ENCODE assay signal across 8 cellular contexts in the genomic region with DNA sequence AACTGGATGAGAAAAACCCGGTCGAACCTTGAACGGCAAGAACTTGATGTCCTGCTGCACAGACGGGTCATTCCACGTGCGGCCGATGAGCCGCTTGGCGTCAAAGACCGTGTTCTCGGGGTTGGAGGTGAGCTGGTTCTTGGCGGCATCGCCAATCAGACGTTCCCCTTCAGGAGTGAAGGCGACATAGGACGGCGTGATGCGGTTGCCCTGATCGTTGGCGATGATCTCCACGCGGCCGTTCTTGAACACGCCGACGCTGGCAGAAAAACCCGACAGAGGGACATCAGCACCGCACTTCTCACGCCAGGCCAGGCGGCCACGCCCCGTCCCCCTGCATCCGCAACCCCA. TPM values are rescaled to one million over a fixed set of nuclear protein-coding genes. Genes with fewer than 3 reads are reported as not detected.
DNase-seq lines count a peak whose midpoint lies in the region; ATAC-seq lines count a peak whose summit lies in the region.

No MANE protein-coding gene starts in this region.

- H3K36me3 Mint-ChIP-seq in CD8-positive, alpha-beta memory T cell: peaks cover 19 to 65% (median 20%) of the 10 kb centered on the region in 3 donors
- H3K36me3 Mint-ChIP-seq in activated naive CD8-positive, alpha-beta T cell treated with anti-CD3 and anti-CD28 coated beads, Interleukin-2, amount 50 U/mL, for 24 hours (ENCODE audit: low read depth): peaks cover 63% of the 10 kb centered on the region

- peak overlapping the region; percentile 99 for H3K27ac ChIP-seq in CD8-positive, alpha-beta memory T cell (ENCODE audit: low read depth, low read length)

- DNase-seq in CD8-positive, alpha-beta memory T cell: peak in 1 of 5 donors; percentile 22
- peak; percentile 55 for DNase-seq in NAMALWA (ENCODE audit: low spot score)
- DNase-seq in activated naive CD8-positive, alpha-beta T cell treated with anti-CD3 and anti-CD28 coated beads, Interleukin-2, amount 50 U/mL, for 24 hours: no peak
- DNase-seq in stimulated activated CD4-positive, alpha-beta T cell treated with anti-CD3 and anti-CD28 coated beads, Interleukin-2, amount 100 ng/mL, for 24 hours: peak; percentile 53 to 55
- no peak for DNase-seq in MV-4-11 (lab: John Stamatoyannopoulos, UW)
- no peak for DNase-seq in epidermal melanocyte (ENCODE audit: insufficient read length, low spot score)

- CTCF ChIA-PET in CD8-positive, alpha-beta memory T cell (lab: Charles Lee): interaction anchor here (1.0 to 2.3 kb wide), 5 partner anchors 13 to 52 kb away, joined by 3 to 18 read pairs (median 4); partner anchors contain the start of gene GAPVD1

- H3K9me3 ChIP-seq in CD8-positive, alpha-beta memory T cell (ENCODE audit: low read length): no peaks in the 10 kb centered on the region
- no peaks in the 10 kb centered on the region for H3K9me3 ChIP-seq in iPS-18c (ENCODE audit: control insufficient read depth, insufficient read depth, low read length)

- H3K4me1 ChIP-seq in CD8-positive, alpha-beta memory T cell (ENCODE audit: insufficient read depth, low read length): peaks cover 57% of the 10 kb centered on the region

- ATAC-seq in GM21515 (IDR thresholded peaks at IDR 0.05; ENCODE audit: unreplicated experiment): peak; percentile 14
- no peak for ATAC-seq in activated naive CD8-positive, alpha-beta T cell treated with anti-CD3 and anti-CD28 coated beads, Interleukin-2, amount 50 U/mL, for 24 hours

- H3K27me3 ChIP-seq in CD8-positive, alpha-beta memory T cell (ENCODE audit: insufficient read depth, low read length, poor library complexity, severe bottlenecking): no peaks in the 10 kb centered on the region

- peak overlapping the region; percentile 96 for H3K4me3 ChIP-seq in CD8-positive, alpha-beta memory T cell (ENCODE audit: low read length)
- peak overlapping the region; percentile 97 for H3K4me3 ChIP-seq in iPS-18c (ENCODE audit: insufficient read depth, low read depth, low read length)

- no peaks in the 10 kb centered on the region for H3K9me3 Mint-ChIP-seq in CD8-positive, alpha-beta memory T cell
- H3K9me3 Mint-ChIP-seq in activated naive CD8-positive, alpha-beta T cell treated with anti-CD3 and anti-CD28 coated beads, Interleukin-2, amount 50 U/mL, for 24 hours: no peaks in the 10 kb centered on the region

- H3K4me1 Mint-ChIP-seq in CD8-positive, alpha-beta memory T cell: peaks cover 51 to 59% (median 54%) of the 10 kb centered on the region in 3 donors
- H3K4me1 Mint-ChIP-seq in activated naive CD8-positive, alpha-beta T cell treated with anti-CD3 and anti-CD28 coated beads, Interleukin-2, amount 50 U/mL, for 24 hours: peaks cover 71% of the 10 kb centered on the region

- H3K27ac Mint-ChIP-seq in CD8-positive, alpha-beta memory T cell: peak overlapping the region; percentile 97 to 100 (median 99)
- H3K27ac Mint-ChIP-seq in activated naive CD8-positive, alpha-beta T cell treated with anti-CD3 and anti-CD28 coated beads, Interleukin-2, amount 50 U/mL, for 24 hours: peak overlapping the region; percentile 100

- peak overlapping the region; percentile 92 to 99 (median 95) for H3K4me3 Mint-ChIP-seq in CD8-positive, alpha-beta memory T cell
- peak overlapping the region; percentile 100 for H3K4me3 Mint-ChIP-seq in activated naive CD8-positive, alpha-beta T cell treated with anti-CD3 and anti-CD28 coated beads, Interleukin-2, amount 50 U/mL, for 24 hours

- H3K27me3 Mint-ChIP-seq in CD8-positive, alpha-beta memory T cell: peaks cover 0 to 13% of the 10 kb centered on the region in 2 donors
- H3K27me3 Mint-ChIP-seq in activated naive CD8-positive, alpha-beta T cell treated with anti-CD3 and anti-CD28 coated beads, Interleukin-2, amount 50 U/mL, for 24 hours: peaks cover 6% of the 10 kb centered on the region

- H3K36me3 ChIP-seq in CD8-positive, alpha-beta memory T cell (ENCODE audit: insufficient read depth, low read length): peaks cover 37% of the 10 kb centered on the region

- POLR2A ChIA-PET in CD8-positive, alpha-beta memory T cell (lab: Charles Lee): interaction anchor here (0.5 to 2.8 kb wide), 11 partner anchors 22 to 379 kb away, joined by 3 to 47 read pairs (median 6); partner anchors contain the start of genes ARPC5L, GAPVD1, GOLGA1 and RABEPK

RNA-seq across cellular contexts. Expression of gene HSPA5, which starts 0.5 kb away (rescaled TPM):
- 100 to 1,000 TPM; 229 to 237 TPM for total RNA-seq in CD8-positive, alpha-beta memory T cell
- 251 TPM for polyA plus RNA-seq in CD8-positive, alpha-beta memory T cell

RNA-seq across cellular contexts. Expression of gene GAPVD1, which starts 21.0 kb away (rescaled TPM):
- total RNA-seq in CD8-positive, alpha-beta memory T cell: 10 to 100 TPM; 42.7 to 44.8 TPM
- polyA plus RNA-seq in CD8-positive, alpha-beta memory T cell: 55.4 TPM

RNA-seq across cellular contexts. Expression of gene RABEPK, which starts 40.3 kb away (rescaled TPM):
- total RNA-seq in CD8-positive, alpha-beta memory T cell: 10 to 100 TPM; 39.6 to 40.1 TPM
- 32.6 TPM for polyA plus RNA-seq in CD8-positive, alpha-beta memory T cell

RNA-seq across cellular contexts. Expression of gene PPP6C, which starts 51.0 kb away (rescaled TPM):
- total RNA-seq in CD8-positive, alpha-beta memory T cell: 10 to 100 TPM; 48.9 to 50.5 TPM
- 56.2 TPM for polyA plus RNA-seq in CD8-positive, alpha-beta memory T cell

Comparison
In these comparisons a context has a peak if more than half of its experiments do, and no peak if none do; other contexts are left out.
1. DNase-seq: peak in NAMALWA (single experiment) and stimulated activated CD4-positive, alpha-beta T cell treated with anti-CD3 and anti-CD28 coated beads, Interleukin-2, amount 100 ng/mL, for 24 hours (2 of 2); none in activated naive CD8-positive, alpha-beta T cell treated with anti-CD3 and anti-CD28 coated beads, Interleukin-2, amount 50 U/mL, for 24 hours (single experiment), MV-4-11 (single experiment) and epidermal melanocyte (single experiment).